9 cellular contexts compared by ENCODE assay signal in genomic region chr19:41701401-41702075, GRCh38. TPM values are rescaled to one million over a fixed set of nuclear protein-coding genes. Genes with fewer than 3 reads are reported as not detected.
DNase-seq lines count a peak whose midpoint lies in the region; ATAC-seq and TF ChIP-seq lines count a peak whose summit lies in the region.
"Had no signal": no experiment of that assay in that cellular context is flagged by ENCODE, and none has a peak within 500 bp of the region (broad histone marks: within the 10 kb centered on the region; RNA-seq: fewer than 3 reads in every experiment).

No MANE protein-coding gene starts in this region.

- no peak overlapping the region for H3K4me3 ChIP-seq in epithelial cell of proximal tubule (ENCODE audit: low read depth, low read length)

- TF ChIP-seq CTCF in CD14-positive monocyte (IDR thresholded peaks at IDR 0.05) (peak; percentile 33), epithelial cell of proximal tubule (conservative IDR thresholded peaks at IDR 0.05; ENCODE audit: low read depth, low read length) (peak; percentile 33)

- ATAC-seq in HG03354 (IDR thresholded peaks at IDR 0.05; ENCODE audit: poor library complexity, severe bottlenecking, unreplicated experiment): no peak

- H3K27ac Mint-ChIP-seq in CD14-positive monocyte: no peak overlapping the region

- peak overlapping the region in 1 of 2 donors; percentile 57 for H3K4me3 Mint-ChIP-seq in CD14-positive monocyte

- H3K36me3 Mint-ChIP-seq in CD14-positive monocyte: no peaks in the 10 kb centered on the region

- intact Hi-C loops in CD14-positive monocyte (cut with micrococcal nuclease): no loop called here

- DNase-seq in CD14-positive monocyte (ENCODE audit: low spot score) (no peak), GF-D8 (lab: John Stamatoyannopoulos, UW) (peak; percentile 6), NCI-H69 (lab: John Stamatoyannopoulos, UW) (peak; percentile 79), epithelial cell of proximal tubule (ENCODE audit: low read depth) (no peak), HPDE6-E6E7 (ENCODE audit: extremely low spot score) (no peak), medulla oblongata (ENCODE audit: extremely low spot score) (no peak), substantia nigra (lab: John Stamatoyannopoulos, UW) (no peak)

- H3K9me3 Mint-ChIP-seq in CD14-positive monocyte: peaks cover 0 to 2% (median 0%) of the 10 kb centered on the region in 7 donors

- peaks cover 27 to 51% (median 27%) of the 10 kb centered on the region in 3 donors for H3K27me3 Mint-ChIP-seq in CD14-positive monocyte (ENCODE audit: low read depth in 3 of 3)

- peaks cover 13% of the 10 kb centered on the region for H3K4me1 Mint-ChIP-seq in CD14-positive monocyte

- no peak overlapping the region for H3K27ac ChIP-seq in substantia nigra (ENCODE audit: low read depth, low read length, poor library complexity, severe bottlenecking)

RNA-seq across cellular contexts. Expression of gene CEACAM5, which starts 6.9 kb away (rescaled TPM):
- not detected for polyA plus RNA-seq in CD14-positive monocyte
- total RNA-seq in epithelial cell of proximal tubule: not detected in 2 replicates
- total RNA-seq: liver had no signal

RNA-seq across cellular contexts. Expression of gene CEACAM7, which starts 13.5 kb away (rescaled TPM):
- polyA plus RNA-seq in CD14-positive monocyte: not detected
- total RNA-seq in epithelial cell of proximal tubule: not detected in 2 replicates
- total RNA-seq: liver had no signal

RNA-seq across cellular contexts. Expression of gene CEACAM6, which starts 53.8 kb away (rescaled TPM):
- polyA plus RNA-seq in CD14-positive monocyte: under 1 TPM in 1 of 2 donors, not detected in 1; 0.07 TPM
- under 0.01 and 1.1 TPM in 2 replicates for total RNA-seq in epithelial cell of proximal tubule

Comparison
In these comparisons a context has a peak if more than half of its experiments do, and no peak if none do; other contexts are left out.
1. DNase-seq: peak in GF-D8 (single experiment) and NCI-H69 (single experiment); none in CD14-positive monocyte (single experiment), epithelial cell of proximal tubule (single experiment), HPDE6-E6E7 (single experiment), medulla oblongata (single experiment) and substantia nigra (0 of 49).